Comparison of ENCODE assay signal across 8 cellular contexts in genomic region chr14:69766984-69767368, GRCh38. TPM values are rescaled to one million over a fixed set of nuclear protein-coding genes. Genes with fewer than 3 reads are reported as not detected.
DNase-seq lines count a peak whose midpoint lies in the region; ATAC-seq and TF ChIP-seq lines count a peak whose summit lies in the region.

SRSF5 (plus strand) TSS chr14:69767142; CDS start chr14:69768157, 1,015 bp downstream.

- H3K4me3 Mint-ChIP-seq in T-helper 1 cell treated with Interleukin-12 subunit alpha and Interleukin-12 subunit beta and Interleukin-4 antibody, amounts not matched to agents 30 μg/mL and 1 μg/mL, for 36 hours: peak within 1 kb of the TSS; percentile 99

- intact Hi-C loops in left cardiac atrium (cut with DNase I) (no loop called here), posterior vena cava (cut with DNase I) (no loop called here), upper lobe of right lung (cut with DNase I) (no loop called here)

- no peaks in the 10 kb centered on the region for H3K9me3 ChIP-seq in upper lobe of right lung

- no peak for TF ChIP-seq CTCF in GM13977 (IDR thresholded peaks at IDR 0.05; ENCODE audit: extremely low read depth, insufficient read depth, missing control alignments)
- no peak for TF ChIP-seq CTCF in upper lobe of right lung (IDR thresholded peaks at IDR 0.05)

- peaks cover 45% of the 10 kb centered on the region for H3K36me3 Mint-ChIP-seq in T-helper 1 cell treated with Interleukin-12 subunit alpha and Interleukin-12 subunit beta and Interleukin-4 antibody, amounts not matched to agents 30 μg/mL and 1 μg/mL, for 36 hours (ENCODE audit: low read depth)

- peaks cover 8% of the 10 kb centered on the region for H3K27me3 Mint-ChIP-seq in T-helper 1 cell treated with Interleukin-12 subunit alpha and Interleukin-12 subunit beta and Interleukin-4 antibody, amounts not matched to agents 30 μg/mL and 1 μg/mL, for 36 hours (ENCODE audit: low read depth)

- peak; percentile 77 for ATAC-seq in HG02884 (IDR thresholded peaks at IDR 0.05; ENCODE audit: unreplicated experiment)
- ATAC-seq in left cardiac atrium: peak; percentile 96 to 97
- peak; percentile 95 for ATAC-seq in upper lobe of right lung

- H3K4me1 Mint-ChIP-seq in T-helper 1 cell treated with Interleukin-12 subunit alpha and Interleukin-12 subunit beta and Interleukin-4 antibody, amounts not matched to agents 30 μg/mL and 1 μg/mL, for 36 hours (ENCODE audit: low read depth): peaks cover 54% of the 10 kb centered on the region

- H3K4me1 ChIP-seq in upper lobe of right lung: peaks cover 39% of the 10 kb centered on the region

- H3K27ac Mint-ChIP-seq in T-helper 1 cell treated with Interleukin-12 subunit alpha and Interleukin-12 subunit beta and Interleukin-4 antibody, amounts not matched to agents 30 μg/mL and 1 μg/mL, for 36 hours: peak within 1 kb of the TSS; percentile 99

- peak within 1 kb of the TSS; percentile 100 for H3K27ac ChIP-seq in upper lobe of right lung

- peak; percentile 91 for DNase-seq in GM13977 (ENCODE audit: low spot score)
- peak; percentile 98 for DNase-seq in NCI-H1694 (lab: John Stamatoyannopoulos, UW)
- peak; percentile 87 for DNase-seq in amniotic stem cell (lab: John Stamatoyannopoulos, UW)
- peak; percentile 97 for DNase-seq in left cardiac atrium
- DNase-seq in posterior vena cava (ENCODE audit: low spot score): peak; percentile 99
- peak; percentile 97 for DNase-seq in upper lobe of right lung

- H3K9me3 Mint-ChIP-seq in T-helper 1 cell treated with Interleukin-12 subunit alpha and Interleukin-12 subunit beta and Interleukin-4 antibody, amounts not matched to agents 30 μg/mL and 1 μg/mL, for 36 hours: peaks cover 7% of the 10 kb centered on the region

- no peaks in the 10 kb centered on the region for H3K27me3 ChIP-seq in upper lobe of right lung

- in situ Hi-C loops in GM13977 (cut with MboI; ENCODE audit: low pct_unique_long_range_greater_than_20kb, low sequenced_read_pairs, unreplicated experiment): no loop called here

- peak within 1 kb of the TSS; percentile 95 for H3K4me3 ChIP-seq in upper lobe of right lung

- peaks cover 43% of the 10 kb centered on the region for H3K36me3 ChIP-seq in upper lobe of right lung

RNA-seq across cellular contexts. Expression of gene SRSF5, which starts in this region (rescaled TPM):
- 100 to 1,000 TPM; 173 to 284 TPM for total RNA-seq in left cardiac atrium
- total RNA-seq in posterior vena cava: 100 to 1,000 TPM; 212 to 251 TPM
- total RNA-seq in upper lobe of right lung: 287 TPM

Comparison
In these comparisons a context has a peak if more than half of its experiments do, and no peak if none do; other contexts are left out.
1. Peak in every context shown above with its lines: DNase-seq, ATAC-seq, H3K4me3 ChIP-seq and H3K27ac ChIP-seq.